In the genomic region with DNA sequence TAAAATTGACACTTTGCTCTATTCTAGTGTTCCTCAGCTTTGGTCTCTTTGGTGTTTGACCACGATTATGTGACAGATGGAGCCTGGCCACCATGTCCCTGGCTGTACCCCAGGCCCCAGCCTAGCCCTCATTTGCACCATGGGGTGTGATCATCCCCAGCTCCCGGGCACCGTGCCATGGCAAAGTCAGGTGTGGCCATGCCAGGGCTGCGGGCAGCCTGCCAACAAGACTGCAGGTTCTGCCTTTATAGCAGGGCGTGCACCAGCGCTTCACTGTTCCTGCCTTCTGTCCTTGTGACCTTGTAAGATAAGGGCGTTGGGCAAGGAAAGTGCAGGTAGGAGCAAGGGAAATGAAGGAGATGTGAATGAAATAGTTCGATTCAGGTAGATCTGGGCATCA, we compare ENCODE assay signal across 15 cellular contexts. TPM values are rescaled to one million over a fixed set of nuclear protein-coding genes. Genes with fewer than 3 reads are reported as not detected.
A peak's percentile ranks its signal among the peaks of the same experiment; 100 is the strongest.
DNase-seq lines count a peak whose midpoint lies in the region; ATAC-seq and TF ChIP-seq lines count a peak whose summit lies in the region.
"Had no signal": no experiment of that assay in that cellular context is flagged by ENCODE, and none has a peak within 500 bp of the region (broad histone marks: within the 10 kb centered on the region; RNA-seq: fewer than 3 reads in every experiment).

No MANE protein-coding gene starts in this region.

- H4K20me1 ChIP-seq in hepatocyte (ENCODE audit: insufficient read depth, poor library complexity, severe bottlenecking) = no peaks in the 10 kb centered on the region

- TF ChIP-seq POLR2A in heart left ventricle (IDR thresholded peaks at IDR 0.05) (no peak), transverse colon (IDR thresholded peaks at IDR 0.05) (peak; percentile 24)

- no peaks in the 10 kb centered on the region for H3K79me2 ChIP-seq in hepatocyte

- no peak overlapping the region for H2AFZ ChIP-seq in hepatocyte
- H2AFZ ChIP-seq: neural progenitor cell had no signal

- no peak overlapping the region for H3K4me3 ChIP-seq in heart left ventricle
- no peak overlapping the region for H3K4me3 ChIP-seq in transverse colon
- no peak overlapping the region for H3K4me3 ChIP-seq in hepatocyte
- H3K4me3 ChIP-seq: dorsolateral prefrontal cortex, neural progenitor cell, testis had no signal

- in situ Hi-C loops in transverse colon (cut with MboI; ENCODE audit: low pct_ligation_motif_present in 1 of 4, low pct_unique_long_range_greater_than_20kb in 1 of 4, low sequenced_read_pairs in 3 of 4) = no loop called here

- WGBS in heart left ventricle, 4 donors = 36 to 54% (median 51%) methylated on average over 8 of the region's 8 CpGs
- WGBS in transverse colon (ENCODE audit: low coverage in 1 of 2), 2 donors = 24 to 42% methylated on average over 8 of the region's 8 CpGs
- WGBS in hepatocyte (ENCODE audit: low lambda C conversion rate, missing lambda C conversion rate) = 90% methylated on average over 8 of the region's 8 CpGs

- no peaks in the 10 kb centered on the region for H3K36me3 ChIP-seq in heart left ventricle
- H3K36me3 ChIP-seq in transverse colon = no peaks in the 10 kb centered on the region
- no peaks in the 10 kb centered on the region for H3K36me3 ChIP-seq in hepatocyte (replicated peaks; ENCODE audit: insufficient read depth, low read depth)
- H3K36me3 ChIP-seq: neural progenitor cell had no signal

- intact Hi-C loops in heart left ventricle (cut with DNase I) (no loop called here), transverse colon (cut with DNase I; ENCODE audit: low total_unique reads) (no loop called here)

- TF ChIP-seq CTCF in heart left ventricle (IDR thresholded peaks at IDR 0.05) (no peak), transverse colon (IDR thresholded peaks at IDR 0.05) (no peak), hepatocyte (IDR thresholded peaks at IDR 0.05; ENCODE audit: poor library complexity) (no peak)

- H3K4me1 ChIP-seq in heart left ventricle (peaks cover 0 to 8% (median 2%) of the 10 kb centered on the region in 12 donors), transverse colon (peaks cover 0 to 27% (median 15%) of the 10 kb centered on the region in 4 donors), hepatocyte (ENCODE audit: insufficient read depth) (no peaks in the 10 kb centered on the region)
- H3K4me1 ChIP-seq: neural progenitor cell, testis had no signal

- H3K9me2 ChIP-seq in hepatocyte (replicated peaks; ENCODE audit: insufficient read depth) = no peaks in the 10 kb centered on the region

- ATAC-seq in heart left ventricle (peak; percentile 52 to 86 (median 80)), HG02610 (IDR thresholded peaks at IDR 0.05; ENCODE audit: unreplicated experiment) (no peak), GM21723 (IDR thresholded peaks at IDR 0.05; ENCODE audit: unreplicated experiment) (no peak)

- peak; percentile 76 to 93 (median 83) for DNase-seq in NCI-H1417 (lab: John Stamatoyannopoulos, UW)
- no peak for DNase-seq in NCI-H1417 treated with DMSO at 0.1 percent for 48 hours (lab: John Stamatoyannopoulos, UW)
- peak; percentile 35 for DNase-seq in NCI-H748 treated with DMSO at 0.1 percent for 48 hours (lab: John Stamatoyannopoulos, UW)
- DNase-seq in heart left ventricle = peak; percentile 70 to 90 (median 83)
- peak; percentile 99 for DNase-seq in transverse colon
- no peak for DNase-seq in hepatocyte (ENCODE audit: low spot score)
- DNase-seq: activated B cell treated with CpG ODN at 0.5 μM for 24 hours; hippocampal formation; stimulated activated CD4-positive, alpha-beta T cell treated with anti-CD3 and anti-CD28 coated beads, Interleukin-4, amount 100 ng/mL, for 4 hours; testis had no signal

- H3K4me2 ChIP-seq in hepatocyte = no peak overlapping the region
- H3K4me2 ChIP-seq: neural progenitor cell had no signal

- no peak overlapping the region for H3K27ac ChIP-seq in heart left ventricle
- peak overlapping the region; percentile 39 to 70 (median 59) for H3K27ac ChIP-seq in transverse colon
- no peak overlapping the region for H3K27ac ChIP-seq in hepatocyte
- H3K27ac ChIP-seq: neural progenitor cell, testis had no signal

- no peak for TF ChIP-seq EP300 in transverse colon (IDR thresholded peaks at IDR 0.05; ENCODE audit: low read depth)

- H3K9me3 ChIP-seq in heart left ventricle = no peaks in the 10 kb centered on the region
- no peaks in the 10 kb centered on the region for H3K9me3 ChIP-seq in transverse colon
- no peaks in the 10 kb centered on the region for H3K9me3 ChIP-seq in hepatocyte (ENCODE audit: low read depth)
- H3K9me3 ChIP-seq: testis had no signal

- H3K27me3 ChIP-seq in heart left ventricle (no peaks in the 10 kb centered on the region), transverse colon (no peaks in the 10 kb centered on the region), hepatocyte (no peaks in the 10 kb centered on the region)
- H3K27me3 ChIP-seq: dorsolateral prefrontal cortex, neural progenitor cell, testis had no signal

RNA-seq across cellular contexts. Expression of gene APOBEC3A, which starts 22.4 kb away (rescaled TPM):
- total RNA-seq in heart left ventricle (1 to 10 TPM in 3 of 9 donors, under 1 TPM in 3, not detected in 3; 0.36 to 7.7 (median 1.4) TPM), transverse colon (1 to 10 TPM in 2 of 4 donors, not detected in 2; 2.7 to 3.0 TPM), hepatocyte (not detected in 2 replicates)
- polyA plus RNA-seq in heart left ventricle (1 to 10 TPM in 1 of 2 donors, under 1 TPM in 1; 0.58 to 1.4 TPM), hepatocyte (not detected in 2 replicates)
- total RNA-seq: activated B cell treated with CpG ODN at 0.5 μM for 24 hours had no signal
- polyA plus RNA-seq: IgD-negative memory B cell had no signal

RNA-seq across cellular contexts. Expression of gene APOBEC3B, which starts 47.1 kb away (rescaled TPM):
- total RNA-seq in heart left ventricle (10 to 100 TPM in 1 of 9 donors, 1 to 10 TPM in 3, under 1 TPM in 3, not detected in 2; 0.49 to 10.3 (median 1.1) TPM), transverse colon (10 to 100 TPM in 2 of 4 donors, 1 to 10 TPM in 1, not detected in 1; 7.8 to 15.3 (median 10.9) TPM), hepatocyte (2.2 TPM in 2 replicates)
- polyA plus RNA-seq in heart left ventricle (1 to 10 TPM in 1 of 2 donors, under 1 TPM in 1; 0.85 to 1.0 TPM), hepatocyte (10.5 and 11.0 TPM in 2 replicates)

Comparison
In these comparisons a context has a peak if more than half of its experiments do, and no peak if none do; other contexts are left out.
1. DNase-seq: peak in NCI-H1417 (3 of 3), NCI-H748 treated with DMSO at 0.1 percent for 48 hours (single experiment), heart left ventricle (5 of 5) and transverse colon (single experiment); none in NCI-H1417 treated with DMSO at 0.1 percent for 48 hours (single experiment) and hepatocyte (single experiment).
2. ATAC-seq: peak in heart left ventricle (4 of 4); none in HG02610 (single experiment) and GM21723 (single experiment).
3. H3K27ac ChIP-seq: peak in transverse colon (4 of 4); none in heart left ventricle (0 of 12) and hepatocyte (single experiment).